ENCODE assay signal across 25 cellular contexts in genomic region chr7:47464266-47464665, GRCh38.
"Had no signal": no experiment of that assay in that cellular context is flagged by ENCODE, and none has a peak within 500 bp of the region (broad histone marks: within the 10 kb centered on the region; RNA-seq: fewer than 3 reads in every experiment).

No MANE protein-coding gene starts in this region.

- H3K36me3 ChIP-seq: colonic mucosa, sigmoid colon, thoracic aorta, transverse colon, upper lobe of right lung, uterus had no signal

- H3K4me1 ChIP-seq: foreskin keratinocyte had no signal

- FAIRE-seq: endothelial cell of umbilical vein, keratinocyte had no signal

- H3K9me3 Mint-ChIP-seq: central memory CD8-positive, alpha-beta T cell; dendritic cell treated with granulocyte-macrophage colony-stimulating factor and Interleukin-4, amounts not matched to agents 40 ng/mL and 50 ng/mL, for 4 days; naive thymus-derived CD8-positive, alpha-beta T cell; stimulated activated effector memory CD8-positive, alpha-beta T cell treated with anti-CD3 and anti-CD28 coated beads, Interleukin-12 subunit alpha, Interleukin-12 subunit beta, amount 100 ng/mL, for 72 hours had no signal

- DNase-seq: colonic mucosa; effector memory CD4-positive, alpha-beta T cell; foreskin keratinocyte; glutamatergic neuron; mammary epithelial cell; naive thymus-derived CD8-positive, alpha-beta T cell; nephron progenitor cell; nucleus accumbens; sigmoid colon; stimulated activated CD4-positive, alpha-beta T cell treated with anti-CD3 and anti-CD28 coated beads, Interleukin-2, amount 100 ng/mL, for 24 hours; stimulated activated CD4-positive, alpha-beta T cell treated with anti-CD3 and anti-CD28 coated beads, Interleukin-4, amount 100 ng/mL, for 24 hours; stimulated activated naive CD4-positive, alpha-beta T cell treated with Interleukin-2 at 50 U/mL for 16 hours; stomach; substantia nigra; transverse colon; upper lobe of right lung; uterus had no signal

- H3K4me1 Mint-ChIP-seq: central memory CD8-positive, alpha-beta T cell; naive thymus-derived CD8-positive, alpha-beta T cell; stimulated activated effector memory CD8-positive, alpha-beta T cell treated with anti-CD3 and anti-CD28 coated beads, Interleukin-12 subunit alpha, Interleukin-12 subunit beta, amount 100 ng/mL, for 72 hours had no signal

- H3K9me3 ChIP-seq: colonic mucosa, esophagus muscularis mucosa, sigmoid colon, stomach, thoracic aorta, transverse colon, upper lobe of right lung, uterus had no signal

- H3K4me3 Mint-ChIP-seq: central memory CD8-positive, alpha-beta T cell; dendritic cell treated with granulocyte-macrophage colony-stimulating factor and Interleukin-4, amounts not matched to agents 40 ng/mL and 50 ng/mL, for 4 days; naive thymus-derived CD8-positive, alpha-beta T cell; nephron progenitor cell; stimulated activated effector memory CD8-positive, alpha-beta T cell treated with anti-CD3 and anti-CD28 coated beads, Interleukin-12 subunit alpha, Interleukin-12 subunit beta, amount 100 ng/mL, for 72 hours had no signal

- H3K36me3 Mint-ChIP-seq: naive thymus-derived CD8-positive, alpha-beta T cell; stimulated activated effector memory CD8-positive, alpha-beta T cell treated with anti-CD3 and anti-CD28 coated beads, Interleukin-12 subunit alpha, Interleukin-12 subunit beta, amount 100 ng/mL, for 72 hours had no signal

- H3K4me3 ChIP-seq: colonic mucosa, esophagus muscularis mucosa, sigmoid colon, stomach, thoracic aorta, transverse colon, upper lobe of right lung, uterus had no signal

- H3K27ac Mint-ChIP-seq: dendritic cell treated with granulocyte-macrophage colony-stimulating factor and Interleukin-4, amounts not matched to agents 40 ng/mL and 50 ng/mL, for 4 days; naive thymus-derived CD8-positive, alpha-beta T cell; nephron progenitor cell; stimulated activated effector memory CD8-positive, alpha-beta T cell treated with anti-CD3 and anti-CD28 coated beads, Interleukin-12 subunit alpha, Interleukin-12 subunit beta, amount 100 ng/mL, for 72 hours had no signal

- H3K27me3 ChIP-seq: colonic mucosa, esophagus muscularis mucosa, sigmoid colon, stomach, transverse colon, upper lobe of right lung, uterus had no signal

- H3K27me3 Mint-ChIP-seq: central memory CD8-positive, alpha-beta T cell; dendritic cell treated with granulocyte-macrophage colony-stimulating factor and Interleukin-4, amounts not matched to agents 40 ng/mL and 50 ng/mL, for 4 days had no signal

- H3K27ac ChIP-seq: colonic mucosa, esophagus muscularis mucosa, foreskin keratinocyte, stomach, thoracic aorta, transverse colon, upper lobe of right lung, uterus had no signal

- ATAC-seq: foreskin keratinocyte; left lobe of liver; naive thymus-derived CD8-positive, alpha-beta T cell; stimulated activated effector memory CD8-positive, alpha-beta T cell treated with anti-CD3 and anti-CD28 coated beads, Interleukin-12 subunit alpha, Interleukin-12 subunit beta, amount 100 ng/mL, for 72 hours; upper lobe of right lung had no signal
